ENCODE assay signal across 10 cellular contexts in genomic region chr6:139778688-139779087, GRCh38.
DNase-seq lines count a peak whose midpoint lies in the region; TF ChIP-seq lines count a peak whose summit lies in the region.
"Had no signal": no experiment of that assay in that cellular context is flagged by ENCODE, and none has a peak within 500 bp of the region (broad histone marks: within the 10 kb centered on the region; RNA-seq: fewer than 3 reads in every experiment).

No MANE protein-coding gene starts in this region.

- no peaks in the 10 kb centered on the region for H3K27me3 ChIP-seq in A673 (replicated peaks; ENCODE audit: insufficient read depth, low read depth, low read length, poor library complexity)

- no peaks in the 10 kb centered on the region for H3K9me3 ChIP-seq in A673 (ENCODE audit: low read depth, low read length, poor library complexity, severe bottlenecking)

- DNase-seq in A673 (ENCODE audit: low spot score) (peak; percentile 19), NCI-H128 (lab: John Stamatoyannopoulos, UW; ENCODE audit: unreplicated experiment) (peak; percentile 8), astrocyte of the spinal cord (ENCODE audit: low read depth, low spot score) (peak; percentile 39), hepatic stellate cell (ENCODE audit: low spot score) (peak; percentile 14), nephron progenitor cell (no peak), NCI-H510A (lab: John Stamatoyannopoulos, UW) (no peak), T-helper 2 cell (no peak)
- no peak for DNase-seq in activated naive CD8-positive, alpha-beta T cell treated with anti-CD3 and anti-CD28 coated beads for 36 hours
- DNase-seq: activated T-cell treated with anti-CD3 and anti-CD28 coated beads, Interleukin-2, amount 50 U/mL, for 48 hours had no signal

- H3K4me1 ChIP-seq in A673 (ENCODE audit: insufficient read depth, low read length, poor library complexity, severe bottlenecking) = no peaks in the 10 kb centered on the region

- no peak overlapping the region for H3K27ac Mint-ChIP-seq in nephron progenitor cell
- no peak overlapping the region for H3K27ac Mint-ChIP-seq in activated naive CD8-positive, alpha-beta T cell treated with anti-CD3 and anti-CD28 coated beads for 36 hours

- intact Hi-C loops in A673 (cut with micrococcal nuclease; ENCODE audit: unreplicated experiment) = no loop called here

- no peak for TF ChIP-seq CTCF in A673 (conservative IDR thresholded peaks at IDR 0.05; ENCODE audit: low read depth, low read length)
- TF ChIP-seq CTCF in astrocyte of the spinal cord (IDR thresholded peaks at IDR 0.05; ENCODE audit: low read depth, low read length) = no peak
- no peak for TF ChIP-seq CTCF in nephron progenitor cell (IDR thresholded peaks at IDR 0.05)

- POLR2A ChIA-PET in A673 (lab: Charles Lee; ENCODE audit: low non-redundant PET) = no interaction called here

- H3K9me3 Mint-ChIP-seq in nephron progenitor cell = peaks cover 10% of the 10 kb centered on the region
- no peaks in the 10 kb centered on the region for H3K9me3 Mint-ChIP-seq in activated naive CD8-positive, alpha-beta T cell treated with anti-CD3 and anti-CD28 coated beads for 36 hours

- in situ Hi-C loops in astrocyte of the spinal cord (cut with HindIII; ENCODE audit: low sequenced_read_pairs) = no loop called here

- CTCF ChIA-PET in A673 (lab: Charles Lee) = interaction anchor here (0.6 kb wide), 1 partner anchor 437 kb away, joined by 4 read pairs; no protein-coding TSS in a partner anchor

- no peak overlapping the region for H3K4me3 ChIP-seq in A673 (ENCODE audit: low read depth, low read length, poor library complexity, severe bottlenecking)
- H3K4me3 ChIP-seq in astrocyte of the spinal cord (ENCODE audit: low read depth, low read length) = no peak overlapping the region
- H3K4me3 ChIP-seq: coronary artery had no signal

- no peak overlapping the region for H3K27ac ChIP-seq in A673 (ENCODE audit: low read depth, low read length, poor library complexity, severe bottlenecking)
- H3K27ac ChIP-seq: coronary artery had no signal

- H3K36me3 Mint-ChIP-seq in nephron progenitor cell (ENCODE audit: low read depth) = no peaks in the 10 kb centered on the region
- no peaks in the 10 kb centered on the region for H3K36me3 Mint-ChIP-seq in activated naive CD8-positive, alpha-beta T cell treated with anti-CD3 and anti-CD28 coated beads for 36 hours

- no peaks in the 10 kb centered on the region for H3K27me3 Mint-ChIP-seq in nephron progenitor cell (ENCODE audit: low read depth, poor library complexity)
- H3K27me3 Mint-ChIP-seq in activated naive CD8-positive, alpha-beta T cell treated with anti-CD3 and anti-CD28 coated beads for 36 hours = peaks cover 5% of the 10 kb centered on the region

- no peak overlapping the region for H3K4me3 Mint-ChIP-seq in nephron progenitor cell
- no peak overlapping the region for H3K4me3 Mint-ChIP-seq in activated naive CD8-positive, alpha-beta T cell treated with anti-CD3 and anti-CD28 coated beads for 36 hours

- no peaks in the 10 kb centered on the region for H3K36me3 ChIP-seq in A673 (ENCODE audit: insufficient read depth, low read length, poor library complexity, severe bottlenecking)

- H3K4me1 Mint-ChIP-seq in nephron progenitor cell = peaks cover 58% of the 10 kb centered on the region
- H3K4me1 Mint-ChIP-seq in activated naive CD8-positive, alpha-beta T cell treated with anti-CD3 and anti-CD28 coated beads for 36 hours = no peaks in the 10 kb centered on the region

- BruUV-seq in A673 (replicated peaks; lab: Mats Ljungman, UMichigan) = no TSS peak

Comparison
In these comparisons a context has a peak if more than half of its experiments do, and no peak if none do; other contexts are left out.
1. DNase-seq: peak in A673 (single experiment), NCI-H128 (single experiment), astrocyte of the spinal cord (single experiment) and hepatic stellate cell (single experiment); none in nephron progenitor cell (single experiment), NCI-H510A (single experiment), activated naive CD8-positive, alpha-beta T cell treated with anti-CD3 and anti-CD28 coated beads for 36 hours (single experiment) and T-helper 2 cell (0 of 5).